In the genomic region with DNA sequence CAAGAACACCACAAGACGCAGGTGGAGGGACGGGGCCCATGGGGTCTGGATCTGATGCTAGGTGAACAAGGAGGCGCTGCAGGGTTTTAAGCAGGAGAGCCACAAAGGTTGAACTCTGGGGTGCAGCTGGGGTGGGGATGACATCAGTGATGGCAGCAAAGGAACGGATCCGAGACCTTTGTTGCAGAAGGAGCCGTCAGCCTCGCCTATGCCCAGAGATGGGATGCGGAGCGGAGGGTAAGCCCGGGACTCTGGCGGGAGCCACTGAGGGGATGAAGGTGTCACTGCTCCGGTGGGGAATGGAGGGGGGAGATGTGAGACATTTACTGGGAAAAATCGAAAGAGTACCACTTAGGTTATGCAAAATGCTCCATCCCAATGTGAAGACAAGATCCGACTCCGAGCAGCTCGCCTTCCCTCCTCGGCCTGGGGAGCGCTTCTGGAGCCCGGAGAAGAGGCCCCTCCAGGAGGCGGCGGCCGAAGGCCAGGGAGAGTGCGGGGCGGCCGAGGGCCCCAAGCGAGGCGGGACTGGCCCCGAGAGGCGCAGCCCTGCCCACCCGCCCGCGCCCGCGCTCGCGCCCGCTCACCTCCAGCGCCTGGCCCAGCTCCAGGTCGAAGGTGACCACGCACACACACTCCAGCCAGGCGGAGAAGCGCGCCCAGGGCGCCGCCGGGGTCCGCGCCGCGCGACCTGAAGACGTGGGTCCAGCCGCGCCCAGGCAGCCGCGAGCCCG, we compare ENCODE assay signal across 8 cellular contexts. TPM values are rescaled to one million over a fixed set of nuclear protein-coding genes. Genes with fewer than 3 reads are reported as not detected.
DNase-seq lines count a peak whose midpoint lies in the region; ATAC-seq and TF ChIP-seq lines count a peak whose summit lies in the region.

No MANE protein-coding gene starts in this region.

- peak overlapping the region; percentile 87 for H3K14ac ChIP-seq in trophoblast cell (ENCODE audit: low read length)

- H3K36me3 ChIP-seq in MM.1S (replicated peaks; ENCODE audit: insufficient read depth, low read length), result no peaks in the 10 kb centered on the region
- no peaks in the 10 kb centered on the region for H3K36me3 ChIP-seq in esophagus (ENCODE audit: control insufficient read depth in 2 of 2, insufficient read depth in 2 of 2, low read length in 1 of 2)
- no peaks in the 10 kb centered on the region for H3K36me3 ChIP-seq in trophoblast cell (ENCODE audit: control insufficient read depth in 1 of 2, insufficient read depth in 2 of 2, low read length in 2 of 2)

- H2AK5ac ChIP-seq in trophoblast cell (ENCODE audit: low read length), result no peak overlapping the region

- no peaks in the 10 kb centered on the region for H3K9me2 ChIP-seq in MM.1S (replicated peaks; ENCODE audit: insufficient read depth, low read length)

- 12 to 22% methylated on average over 30 to 57 of the region's 57 CpGs for WGBS in esophagus, 2 donors
- no CpG with 5 or more reads among the region's 57 CpGs for WGBS in trophoblast cell (ENCODE audit: extremely low coverage, insufficient coverage, insufficient read length)

- H3K27ac ChIP-seq in MM.1S (ENCODE audit: low read length), result no peak overlapping the region
- H3K27ac ChIP-seq in esophagus (ENCODE audit: low read depth in 2 of 2, low read length in 1 of 2), result peak overlapping the region in 1 of 2 donors; percentile 94
- H3K27ac ChIP-seq in trophoblast cell (ENCODE audit: low read depth, low read length), result no peak overlapping the region

- DNase-seq in GM12865 (ENCODE audit: low read depth) (no peak), MM.1S (no peak), trophoblast cell (no peak), NCI-H1436 (lab: John Stamatoyannopoulos, UW) (no peak), NCI-H1105 treated with DMSO at 0.1 percent for 48 hours (lab: John Stamatoyannopoulos, UW) (no peak)
- DNase-seq in stimulated activated CD4-positive, alpha-beta T cell treated with anti-CD3 and anti-CD28 coated beads, Interleukin-4, amount 100 ng/mL, for 1 hour, result no peak

- H3K4me3 ChIP-seq in GM12865 (ENCODE audit: low read depth, low read length) (peak overlapping the region; percentile 36), MM.1S (ENCODE audit: low read length) (peak overlapping the region; percentile 37), esophagus (ENCODE audit: low read depth in 1 of 2, low read length in 2 of 2) (peak overlapping the region; percentile 69 to 83), trophoblast cell (ENCODE audit: low read depth, low read length) (peak overlapping the region; percentile 90)

- H4K12ac ChIP-seq in trophoblast cell (ENCODE audit: low read depth, low read length), result peak overlapping the region; percentile 77

- H3K23ac ChIP-seq in trophoblast cell (ENCODE audit: low read length), result no peak overlapping the region

- H3K4me1 ChIP-seq in MM.1S (ENCODE audit: low read length) (peaks cover 7% of the 10 kb centered on the region; the same call in 1 of the 2 replicates), esophagus (ENCODE audit: control insufficient read depth in 2 of 2, insufficient read depth in 2 of 2, low read length in 1 of 2) (peaks cover 0 to 4% of the 10 kb centered on the region in 2 donors), trophoblast cell (ENCODE audit: control insufficient read depth in 1 of 2, insufficient read depth in 2 of 2, low read length in 2 of 2) (peaks cover 5 to 9% of the 10 kb centered on the region in 2 experiments)

- TF ChIP-seq CTCF in GM12865 (IDR thresholded peaks at IDR 0.05; ENCODE audit: insufficient read depth, low read depth, low read length, missing control alignments), result no peak
- no peak for TF ChIP-seq CTCF in MM.1S (IDR thresholded peaks at IDR 0.05; ENCODE audit: low read length)

- H2BK5ac ChIP-seq in trophoblast cell (ENCODE audit: low read depth, low read length, poor library complexity), result no peak overlapping the region

- H4K8ac ChIP-seq in trophoblast cell (ENCODE audit: low read depth, low read length), result peak overlapping the region; percentile 91

- H4K20me1 ChIP-seq in MM.1S (ENCODE audit: insufficient read depth, low read length), result no peaks in the 10 kb centered on the region

- peak overlapping the region; percentile 76 for H2BK12ac ChIP-seq in trophoblast cell (ENCODE audit: low read length)

- H2AFZ ChIP-seq in MM.1S (ENCODE audit: low read length) (no peak overlapping the region), trophoblast cell (ENCODE audit: insufficient read depth, low read length, poor library complexity) (peak overlapping the region; percentile 99)

- H3F3A ChIP-seq in MM.1S (ENCODE audit: insufficient read depth, low read length), result no peaks in the 10 kb centered on the region; the same call in 1 of the 2 replicates

- ATAC-seq in GM18870 (IDR thresholded peaks at IDR 0.05; ENCODE audit: unreplicated experiment), result no peak

- H3K4me2 ChIP-seq in MM.1S (ENCODE audit: low read depth, low read length) (peak overlapping the region; percentile 77), trophoblast cell (ENCODE audit: low read length) (peak overlapping the region; percentile 86)

- H4K91ac ChIP-seq in trophoblast cell (ENCODE audit: low read depth, low read length), result peak overlapping the region; percentile 70

- H2BK120ac ChIP-seq in trophoblast cell (ENCODE audit: insufficient read depth, low read length, poor library complexity), result peak overlapping the region; percentile 92

- H3K9me3 ChIP-seq in MM.1S (replicated peaks; ENCODE audit: insufficient read depth, low read length) (no peaks in the 10 kb centered on the region), esophagus (ENCODE audit: control insufficient read depth in 2 of 2, insufficient read depth in 1 of 2, low read depth in 1 of 2, low read length in 1 of 2) (no peaks in the 10 kb centered on the region), trophoblast cell (ENCODE audit: insufficient read depth, low read depth, low read length) (no peaks in the 10 kb centered on the region)

- H3K79me2 ChIP-seq in MM.1S (ENCODE audit: low read length), result no peaks in the 10 kb centered on the region
- H3K79me2 ChIP-seq in trophoblast cell (ENCODE audit: control insufficient read depth, insufficient read depth, low read length, poor library complexity), result peaks cover 10% of the 10 kb centered on the region

- H3K79me1 ChIP-seq in trophoblast cell (ENCODE audit: low read length), result peaks cover 11% of the 10 kb centered on the region

- peak overlapping the region; percentile 85 for H3K18ac ChIP-seq in trophoblast cell (ENCODE audit: low read length)

- H3K27me3 ChIP-seq in MM.1S (replicated peaks; ENCODE audit: insufficient read depth, low read length) (no peaks in the 10 kb centered on the region; the same call in 1 of the 2 replicates), esophagus (ENCODE audit: control insufficient read depth in 1 of 2, insufficient read depth in 2 of 2, low read length in 2 of 2) (no peaks in the 10 kb centered on the region), trophoblast cell (ENCODE audit: insufficient read depth, low read length) (no peaks in the 10 kb centered on the region)

- H3K4ac ChIP-seq in trophoblast cell (ENCODE audit: low read depth, low read length), result peak overlapping the region; percentile 65

- H3K9ac ChIP-seq in MM.1S (ENCODE audit: low read length), result peak overlapping the region; percentile 19; the same call in 1 of the 2 replicates
- H3K9ac ChIP-seq in trophoblast cell (ENCODE audit: low read length), result peak overlapping the region; percentile 79

RNA-seq across cellular contexts. Expression of gene DENND6B, which starts 0.4 kb away (rescaled TPM):
- 1 to 10 TPM; 2.4 to 6.8 TPM for polyA plus RNA-seq in esophagus
- polyA plus RNA-seq in trophoblast cell (2013), result 0.97 and 1.2 TPM in 2 replicates

RNA-seq across cellular contexts. Expression of gene PPP6R2, which starts 16.7 kb away (rescaled TPM):
- polyA plus RNA-seq in esophagus, result 10 to 100 TPM; 30.2 to 38.2 TPM
- 25.5 and 25.7 TPM in 2 replicates for polyA plus RNA-seq in trophoblast cell (2013)

RNA-seq across cellular contexts. Expression of gene PLXNB2, which starts 18.9 kb away (rescaled TPM):
- polyA plus RNA-seq in esophagus, result 100 to 1,000 TPM; 107 to 186 TPM
- polyA plus RNA-seq in trophoblast cell (2013), result 61.9 and 66.1 TPM in 2 replicates

RNA-seq across cellular contexts. Expression of gene MAPK11, which starts 56.2 kb away (rescaled TPM):
- polyA plus RNA-seq in esophagus, result 1 to 10 TPM; 5.4 to 6.1 TPM
- polyA plus RNA-seq in trophoblast cell (2013), result 0.15 and 0.29 TPM in 2 replicates

Comparison
In these comparisons a context has a peak if more than half of its experiments do, and no peak if none do; other contexts are left out.
1. H3K4me3 ChIP-seq: peak in every context shown above with its lines; median percentile 90 in trophoblast cell; 76 in esophagus; 37 in MM.1S; 36 in GM12865.